Comparison of ENCODE assay signal across 10 cellular contexts in the genomic region with DNA sequence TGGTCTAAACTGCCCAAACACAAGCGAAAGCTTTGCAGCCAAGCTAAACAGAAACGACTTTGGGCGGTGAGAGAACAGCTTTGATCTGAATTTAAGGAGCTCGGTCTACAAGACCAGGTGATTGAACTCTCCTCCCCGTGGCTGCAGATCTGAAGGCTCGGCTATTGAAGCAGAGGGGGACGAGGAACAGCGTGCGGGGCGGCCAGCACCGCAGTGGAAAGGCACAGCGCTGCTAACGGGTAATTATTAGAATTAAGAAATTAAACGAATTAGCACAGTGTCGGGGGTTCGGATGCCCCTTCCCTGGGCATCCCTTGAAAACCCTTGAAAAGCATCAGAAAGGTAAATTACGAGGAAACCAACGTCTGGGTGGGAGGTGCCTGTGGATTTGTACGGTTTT. TPM values are rescaled to one million over a fixed set of nuclear protein-coding genes. Genes with fewer than 3 reads are reported as not detected.
DNase-seq lines count a peak whose midpoint lies in the region; ATAC-seq and TF ChIP-seq lines count a peak whose summit lies in the region.
"Had no signal": no experiment of that assay in that cellular context is flagged by ENCODE, and none has a peak within 500 bp of the region (broad histone marks: within the 10 kb centered on the region; RNA-seq: fewer than 3 reads in every experiment).

No MANE protein-coding gene starts in this region.

- H3K36me3 ChIP-seq in RWPE2 (ENCODE audit: low read depth) (no peaks in the 10 kb centered on the region), fibroblast of lung (ENCODE audit: control insufficient read depth, insufficient read depth, low read length) (no peaks in the 10 kb centered on the region), neural cell (ENCODE audit: insufficient read depth, low read length) (no peaks in the 10 kb centered on the region)

- H3K27me3 ChIP-seq in RWPE2 (ENCODE audit: insufficient read depth, poor library complexity, severe bottlenecking) (peaks cover 72% of the 10 kb centered on the region), fibroblast of lung (ENCODE audit: control insufficient read depth, insufficient read depth, low read length) (peaks cover 19% of the 10 kb centered on the region), neural cell (ENCODE audit: insufficient read depth, low read depth, low read length) (peaks cover 28% of the 10 kb centered on the region)

- H3K9me3 ChIP-seq in RWPE2 (ENCODE audit: severe bottlenecking) (no peaks in the 10 kb centered on the region), fibroblast of lung (ENCODE audit: control insufficient read depth, insufficient read depth, low read depth, low read length) (no peaks in the 10 kb centered on the region), neural cell (ENCODE audit: low read length) (no peaks in the 10 kb centered on the region)

- H3K4me3 ChIP-seq in AG09309 (ENCODE audit: control insufficient read depth, low read depth, low read length): peak overlapping the region; percentile 48
- peak overlapping the region; percentile 12 for H3K4me3 ChIP-seq in RWPE2 (ENCODE audit: severe bottlenecking)
- peak overlapping the region; percentile 34 to 66 (median 52) for H3K4me3 ChIP-seq in fibroblast of lung (replicated peaks in 1 of 4; ENCODE audit: control extremely low read depth in 1 of 4, insufficient read depth in 1 of 4, low read depth in 3 of 4, low read length in 4 of 4)
- H3K4me3 ChIP-seq in neural cell (ENCODE audit: low read length): peak overlapping the region; percentile 64
- H3K4me3 ChIP-seq: PC-9 had no signal

- TF ChIP-seq EP300 in neural cell (conservative IDR thresholded peaks at IDR 0.05; ENCODE audit: poor library complexity, severe bottlenecking): no peak

- DNase-seq in AG09309 (ENCODE audit: low read depth) (no peak), RWPE2 (ENCODE audit: low spot score) (no peak), fibroblast of lung (ENCODE audit: low read depth in 2 of 2) (no peak), AG08396 (ENCODE audit: low spot score) (no peak)
- DNase-seq in activated CD8-positive, alpha-beta memory T cell treated with anti-CD3 and anti-CD28 coated beads, Interleukin-2, amount 50 U/mL, for 4 hours: no peak
- DNase-seq: stimulated activated CD4-positive, alpha-beta T cell treated with anti-CD3 and anti-CD28 coated beads, Interleukin-4, amount 100 ng/mL, for 24 hours had no signal

- H3K4me1 ChIP-seq in RWPE2 (ENCODE audit: insufficient read depth, poor library complexity, severe bottlenecking): no peaks in the 10 kb centered on the region
- H3K4me1 ChIP-seq in fibroblast of lung (ENCODE audit: control insufficient read depth, extremely low read depth, insufficient read depth, low read length): no peaks in the 10 kb centered on the region

- peak overlapping the region; percentile 81 for H2AFZ ChIP-seq in fibroblast of lung (ENCODE audit: low read length)
- no peak overlapping the region for H2AFZ ChIP-seq in neural cell (ENCODE audit: low read depth, low read length)
- H2AFZ ChIP-seq: PC-9 had no signal

- no peak for TF ChIP-seq RAD21 in neural cell (conservative IDR thresholded peaks at IDR 0.05)

- H3K79me2 ChIP-seq in fibroblast of lung (ENCODE audit: control insufficient read depth, insufficient read depth, low read length): no peaks in the 10 kb centered on the region
- no peaks in the 10 kb centered on the region for H3K79me2 ChIP-seq in neural cell (replicated peaks; ENCODE audit: insufficient read depth, low read length)

- H3F3A ChIP-seq in neural cell (ENCODE audit: insufficient read depth, low read length, poor library complexity, severe bottlenecking): no peaks in the 10 kb centered on the region

- no peak for ATAC-seq in RWPE2 (ENCODE audit: low read depth)
- ATAC-seq in GM21423 (IDR thresholded peaks at IDR 0.05; ENCODE audit: unreplicated experiment): no peak
- no peak for ATAC-seq in HG02981 (IDR thresholded peaks at IDR 0.05; ENCODE audit: unreplicated experiment)

- H3K9me2 ChIP-seq in neural cell (ENCODE audit: insufficient read depth, low read length): no peaks in the 10 kb centered on the region

- TF ChIP-seq CTCF in AG09309 (IDR thresholded peaks at IDR 0.05; ENCODE audit: control insufficient read depth, insufficient read depth, low read depth, low read length, missing control alignments) (no peak), RWPE2 (IDR thresholded peaks at IDR 0.05; ENCODE audit: poor library complexity, severe bottlenecking) (no peak), fibroblast of lung (conservative IDR thresholded peaks at IDR 0.05 in 1 of 2, IDR thresholded peaks at IDR 0.05 in 1 of 2; ENCODE audit: low read depth in 1 of 2, low read length in 2 of 2) (no peak), neural cell (IDR thresholded peaks at IDR 0.05; ENCODE audit: poor library complexity, severe bottlenecking) (no peak)

- H4K20me1 ChIP-seq in fibroblast of lung (ENCODE audit: control insufficient read depth, extremely low read depth, insufficient read depth, low read length) (no peaks in the 10 kb centered on the region), neural cell (ENCODE audit: insufficient read depth) (no peaks in the 10 kb centered on the region)

- H3K9ac ChIP-seq in fibroblast of lung (ENCODE audit: insufficient read depth, low read length): no peak overlapping the region
- no peak overlapping the region for H3K9ac ChIP-seq in neural cell (ENCODE audit: low read length)

- H3K27ac ChIP-seq in RWPE2 (ENCODE audit: poor library complexity, severe bottlenecking) (no peak overlapping the region), fibroblast of lung (ENCODE audit: insufficient read depth, low read length) (no peak overlapping the region), neural cell (ENCODE audit: low read length) (no peak overlapping the region)
- H3K27ac ChIP-seq: PC-9 had no signal

- H3K4me2 ChIP-seq in fibroblast of lung (ENCODE audit: extremely low read depth, insufficient read depth, low read length): peak overlapping the region; percentile 89
- peak overlapping the region; percentile 67 for H3K4me2 ChIP-seq in neural cell (ENCODE audit: low read length)
- H3K4me2 ChIP-seq: PC-9 had no signal

TF ChIP-seq in neural cell, 6 proteins besides CTCF, POLR2A, EP300 and RAD21:
- TF ChIP-seq SMC3 (conservative IDR thresholded peaks at IDR 0.05; ENCODE audit: poor library complexity) (no peak), MXI1 (conservative IDR thresholded peaks at IDR 0.05; ENCODE audit: poor library complexity, severe bottlenecking) (no peak), EZH2 (IDR thresholded peaks at IDR 0.05; ENCODE audit: borderline replicate concordance, insufficient read depth, low read length, poor library complexity, severe bottlenecking) (no peak), TAF1 (IDR thresholded peaks at IDR 0.05; ENCODE audit: low read depth) (no peak), POLR2AphosphoS5 (IDR thresholded peaks at IDR 0.05) (no peak)
- TF ChIP-seq, protein P1, sequence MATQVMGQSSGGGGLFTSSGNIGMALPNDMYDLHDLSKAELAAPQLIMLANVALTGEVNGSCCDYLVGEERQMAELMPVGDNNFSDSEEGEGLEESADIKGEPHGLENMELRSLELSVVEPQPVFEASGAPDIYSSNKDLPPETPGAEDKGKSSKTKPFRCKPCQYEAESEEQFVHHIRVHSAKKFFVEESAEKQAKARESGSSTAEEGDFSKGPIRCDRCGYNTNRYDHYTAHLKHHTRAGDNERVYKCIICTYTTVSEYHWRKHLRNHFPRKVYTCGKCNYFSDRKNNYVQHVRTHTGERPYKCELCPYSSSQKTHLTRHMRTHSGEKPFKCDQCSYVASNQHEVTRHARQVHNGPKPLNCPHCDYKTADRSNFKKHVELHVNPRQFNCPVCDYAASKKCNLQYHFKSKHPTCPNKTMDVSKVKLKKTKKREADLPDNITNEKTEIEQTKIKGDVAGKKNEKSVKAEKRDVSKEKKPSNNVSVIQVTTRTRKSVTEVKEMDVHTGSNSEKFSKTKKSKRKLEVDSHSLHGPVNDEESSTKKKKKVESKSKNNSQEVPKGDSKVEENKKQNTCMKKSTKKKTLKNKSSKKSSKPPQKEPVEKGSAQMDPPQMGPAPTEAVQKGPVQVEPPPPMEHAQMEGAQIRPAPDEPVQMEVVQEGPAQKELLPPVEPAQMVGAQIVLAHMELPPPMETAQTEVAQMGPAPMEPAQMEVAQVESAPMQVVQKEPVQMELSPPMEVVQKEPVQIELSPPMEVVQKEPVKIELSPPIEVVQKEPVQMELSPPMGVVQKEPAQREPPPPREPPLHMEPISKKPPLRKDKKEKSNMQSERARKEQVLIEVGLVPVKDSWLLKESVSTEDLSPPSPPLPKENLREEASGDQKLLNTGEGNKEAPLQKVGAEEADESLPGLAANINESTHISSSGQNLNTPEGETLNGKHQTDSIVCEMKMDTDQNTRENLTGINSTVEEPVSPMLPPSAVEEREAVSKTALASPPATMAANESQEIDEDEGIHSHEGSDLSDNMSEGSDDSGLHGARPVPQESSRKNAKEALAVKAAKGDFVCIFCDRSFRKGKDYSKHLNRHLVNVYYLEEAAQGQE (IDR thresholded peaks at IDR 0.05; ENCODE audit: borderline replicate concordance): no peak

RNA-seq across cellular contexts. Expression of a gene that starts 0.4 kb away (rescaled TPM):
- 0.33 and 0.77 TPM in 2 replicates for total RNA-seq in fibroblast of lung
- polyA plus RNA-seq in fibroblast of lung (0.19 and 0.52 TPM in 2 replicates), neural cell (1.7 and 3.1 TPM in 2 replicates)
- 0.59 TPM in 1 of 2 replicates, not detected in the other for polyA plus RNA-seq in fibroblast of lung (2012)
- polyA minus RNA-seq in fibroblast of lung (ENCODE audit: low replicate concordance) (not detected in 2 replicates), neural cell (0.81 TPM in 1 of 2 replicates, not detected in the other)
- total RNA-seq: PC-9 had no signal

Comparison
In these comparisons a context has a peak if more than half of its experiments do, and no peak if none do; other contexts are left out.
1. H3K4me3 ChIP-seq: peak in every context shown above with its lines; median percentile 64 in neural cell; 52 in fibroblast of lung; 48 in AG09309; 12 in RWPE2.